Comparison of ENCODE assay signal across 8 cellular contexts in the genomic region with DNA sequence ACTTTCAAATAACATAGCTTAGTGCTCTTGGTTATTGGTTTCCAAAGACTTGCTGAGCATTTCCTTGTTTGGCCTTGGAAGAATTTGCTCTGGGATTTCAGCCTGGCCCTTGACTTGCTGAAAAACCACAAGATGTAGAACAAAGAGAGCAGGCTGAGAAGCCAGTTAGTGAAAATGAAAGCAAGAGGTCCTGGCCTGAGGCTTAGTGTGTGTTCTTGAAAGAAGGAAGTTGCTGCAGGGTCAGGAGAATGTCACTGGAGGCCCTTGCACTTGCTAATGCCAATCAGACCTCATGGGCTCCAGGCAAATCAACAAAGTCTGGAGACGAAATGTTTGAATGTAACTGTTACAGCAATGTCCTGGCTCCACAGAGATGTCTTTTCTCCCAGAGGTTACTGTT.
A peak's percentile ranks its signal among the peaks of the same experiment; 100 is the strongest.
DNase-seq lines count a peak whose midpoint lies in the region; ATAC-seq and TF ChIP-seq lines count a peak whose summit lies in the region.
"Had no signal": no experiment of that assay in that cellular context is flagged by ENCODE, and none has a peak within 500 bp of the region (broad histone marks: within the 10 kb centered on the region; RNA-seq: fewer than 3 reads in every experiment).

No MANE protein-coding gene starts in this region.

- H3K27me3 ChIP-seq in MM.1S (replicated peaks; ENCODE audit: insufficient read depth, low read length) (no peaks in the 10 kb centered on the region), stomach smooth muscle (ENCODE audit: control insufficient read depth in 1 of 2, insufficient read depth in 2 of 2, low read length in 2 of 2) (no peaks in the 10 kb centered on the region), WERI-Rb-1 (ENCODE audit: insufficient read depth, low read depth, severe bottlenecking) (no peaks in the 10 kb centered on the region)

- H3K9me2 ChIP-seq in MM.1S (replicated peaks; ENCODE audit: insufficient read depth, low read length): no peaks in the 10 kb centered on the region

- H3K79me2 ChIP-seq in MM.1S (ENCODE audit: low read length): no peaks in the 10 kb centered on the region

- H3K4me3 ChIP-seq in MM.1S (ENCODE audit: low read length) (no peak overlapping the region), stomach smooth muscle (ENCODE audit: low read length in 2 of 2) (peak overlapping the region; percentile 2 to 47), WERI-Rb-1 (ENCODE audit: low read depth, low read length) (no peak overlapping the region)

- H4K20me1 ChIP-seq in MM.1S (ENCODE audit: insufficient read depth, low read length): no peaks in the 10 kb centered on the region

- H3F3A ChIP-seq in MM.1S (ENCODE audit: insufficient read depth, low read length): peaks cover 12% of the 10 kb centered on the region

- H3K36me3 ChIP-seq in MM.1S (replicated peaks; ENCODE audit: insufficient read depth, low read length): no peaks in the 10 kb centered on the region
- H3K36me3 ChIP-seq in stomach smooth muscle (ENCODE audit: control insufficient read depth in 2 of 2, insufficient read depth in 2 of 2, low read length in 2 of 2): peaks cover 0 to 4% of the 10 kb centered on the region in 2 donors
- H3K36me3 ChIP-seq in WERI-Rb-1: no peaks in the 10 kb centered on the region

- peaks cover 39% of the 10 kb centered on the region for H3K4me1 Mint-ChIP-seq in HFFc6 (ENCODE audit: low read depth)
- H3K4me1 Mint-ChIP-seq in brain: peaks cover 36% of the 10 kb centered on the region

- H2AFZ ChIP-seq in MM.1S (ENCODE audit: low read length): peak overlapping the region; percentile 65

- H3K4me2 ChIP-seq in MM.1S (ENCODE audit: low read depth, low read length): peak overlapping the region; percentile 46

- no peaks in the 10 kb centered on the region for H3K27me3 Mint-ChIP-seq in HFFc6 (ENCODE audit: insufficient read depth)
- H3K27me3 Mint-ChIP-seq in brain: no peaks in the 10 kb centered on the region
- H3K27me3 Mint-ChIP-seq: activated naive CD4-positive, alpha-beta T cell treated with anti-CD3 and anti-CD28 coated beads, Interleukin-2, amount 50 U/mL, for 24 hours had no signal

- ATAC-seq in GM18511 (IDR thresholded peaks at IDR 0.05; ENCODE audit: unreplicated experiment): peak; percentile 100

- peak overlapping the region; percentile 32; the same call in 1 of the 2 replicates for H3K27ac ChIP-seq in MM.1S (ENCODE audit: low read length)
- H3K27ac ChIP-seq in stomach smooth muscle (ENCODE audit: low read length): peak overlapping the region; percentile 89
- H3K27ac ChIP-seq in WERI-Rb-1: no peak overlapping the region

- H3K4me3 Mint-ChIP-seq in HFFc6: peak overlapping the region; percentile 74
- H3K4me3 Mint-ChIP-seq in brain: peak overlapping the region in 3 of 5 experiments; percentile 4 to 51 (median 48)
- H3K4me3 Mint-ChIP-seq: activated naive CD4-positive, alpha-beta T cell treated with anti-CD3 and anti-CD28 coated beads, Interleukin-2, amount 50 U/mL, for 24 hours had no signal

- H3K9ac ChIP-seq in MM.1S (ENCODE audit: low read length) (peak overlapping the region; percentile 15; the same call in 1 of the 2 replicates), stomach smooth muscle (ENCODE audit: low read length in 2 of 2) (peak overlapping the region; percentile 14 to 51)

- no peaks in the 10 kb centered on the region for H3K9me3 Mint-ChIP-seq in HFFc6
- H3K9me3 Mint-ChIP-seq in brain: no peaks in the 10 kb centered on the region
- H3K9me3 Mint-ChIP-seq: activated naive CD4-positive, alpha-beta T cell treated with anti-CD3 and anti-CD28 coated beads, Interleukin-2, amount 50 U/mL, for 24 hours had no signal

- H3K36me3 Mint-ChIP-seq in HFFc6 (ENCODE audit: low read depth) (no peaks in the 10 kb centered on the region), brain (no peaks in the 10 kb centered on the region)
- H3K36me3 Mint-ChIP-seq: activated naive CD4-positive, alpha-beta T cell treated with anti-CD3 and anti-CD28 coated beads, Interleukin-2, amount 50 U/mL, for 24 hours had no signal

- peak; percentile 64 for DNase-seq in HFFc6
- DNase-seq in MM.1S: peak; percentile 92
- peak; percentile 50 for DNase-seq in kidney glomerular epithelial cell (lab: John Stamatoyannopoulos, UW)
- no peak for DNase-seq in WERI-Rb-1

- TF ChIP-seq CTCF in HFFc6 (IDR thresholded peaks at IDR 0.05): 0 out of 2 replicates have a peak, but pooled peaks have one; percentile 4
- TF ChIP-seq CTCF in MM.1S (IDR thresholded peaks at IDR 0.05; ENCODE audit: low read length): no peak
- no peak for TF ChIP-seq CTCF in brain (conservative IDR thresholded peaks at IDR 0.05)
- no peak for TF ChIP-seq CTCF in WERI-Rb-1 (IDR thresholded peaks at IDR 0.05; ENCODE audit: low read depth, low read length)

- H3K27ac Mint-ChIP-seq in HFFc6: peak overlapping the region; percentile 86
- H3K27ac Mint-ChIP-seq in brain: peak overlapping the region in 3 of 5 experiments; percentile 60 to 90 (median 75)
- H3K27ac Mint-ChIP-seq: activated naive CD4-positive, alpha-beta T cell treated with anti-CD3 and anti-CD28 coated beads, Interleukin-2, amount 50 U/mL, for 24 hours had no signal

- H3K4me1 ChIP-seq in MM.1S (ENCODE audit: low read length) (peaks cover 15% of the 10 kb centered on the region), stomach smooth muscle (ENCODE audit: control insufficient read depth, insufficient read depth, low read length) (peaks cover 50% of the 10 kb centered on the region)

- H3K9me3 ChIP-seq in MM.1S (replicated peaks; ENCODE audit: insufficient read depth, low read length) (no peaks in the 10 kb centered on the region), stomach smooth muscle (ENCODE audit: control insufficient read depth in 2 of 2, low read length in 2 of 2) (no peaks in the 10 kb centered on the region), WERI-Rb-1 (ENCODE audit: severe bottlenecking) (no peaks in the 10 kb centered on the region)

Comparison
In these comparisons a context has a peak if more than half of its experiments do, and no peak if none do; other contexts are left out.
1. H3K4me3 ChIP-seq: peak in stomach smooth muscle (2 of 2); none in MM.1S (single experiment) and WERI-Rb-1 (single experiment).